Comparison of ENCODE assay signal across 13 cellular contexts in the genomic region with DNA sequence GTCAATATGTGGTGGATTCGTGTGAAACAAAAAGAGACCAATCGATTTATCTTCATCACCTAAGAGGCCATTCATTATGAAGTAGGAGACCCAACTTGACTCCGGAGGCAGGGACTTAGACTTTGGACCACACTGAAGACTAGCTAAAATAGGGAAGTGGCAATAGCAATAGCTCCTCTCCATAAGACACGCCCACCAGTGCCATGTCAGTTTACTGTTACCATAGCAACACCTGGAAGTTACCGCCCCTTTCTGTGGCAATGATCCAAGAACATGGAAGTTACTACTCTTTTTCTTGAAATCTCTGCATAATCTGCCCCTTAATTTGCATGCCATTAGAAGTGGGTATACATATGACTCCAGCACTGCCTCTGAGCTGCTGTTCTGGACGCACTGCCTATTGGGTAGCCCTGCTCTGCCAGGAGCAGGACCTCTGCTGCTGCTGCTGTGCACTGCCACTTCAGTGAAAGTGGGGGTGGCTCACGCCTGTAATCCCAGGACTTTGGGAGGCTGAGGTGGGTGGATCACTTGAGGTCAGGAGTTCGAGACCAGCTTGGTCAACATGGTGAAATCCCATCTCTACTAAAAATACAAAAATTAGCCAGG.
A peak's percentile ranks its signal among the peaks of the same experiment; 100 is the strongest.
DNase-seq lines count a peak whose midpoint lies in the region; ATAC-seq and TF ChIP-seq lines count a peak whose summit lies in the region.
"Had no signal": no experiment of that assay in that cellular context is flagged by ENCODE, and none has a peak within 500 bp of the region (broad histone marks: within the 10 kb centered on the region; RNA-seq: fewer than 3 reads in every experiment).

No MANE protein-coding gene starts in this region.

- intact Hi-C loops in IMR-90 (cut with micrococcal nuclease): no loop called here

- TF ChIP-seq RAD21 in IMR-90 (IDR thresholded peaks at IDR 0.05; ENCODE audit: low read length): no peak

- TF ChIP-seq POLR2A in IMR-90 (IDR thresholded peaks at IDR 0.05; ENCODE audit: low read depth, low read length): no peak

- CTCF ChIA-PET in IMR-90 (lab: Yijun Ruan, JAX): no interaction called here

- H3K79me1 ChIP-seq in IMR-90 (ENCODE audit: low read depth in 1 of 2, low read length in 2 of 2): no peaks in the 10 kb centered on the region

- H3K36me3 ChIP-seq in IMR-90 (ENCODE audit: control insufficient read depth, insufficient read depth, low read length): no peaks in the 10 kb centered on the region
- H3K36me3 ChIP-seq: SJCRH30 had no signal

- H2AK5ac ChIP-seq in IMR-90 (ENCODE audit: low read depth, low read length): no peak overlapping the region; the same call in 1 of the 2 replicates

- H2AK9ac ChIP-seq in IMR-90 (replicated peaks; ENCODE audit: low read depth, low read length, poor library complexity): no peak overlapping the region

- no peak for ATAC-seq in IMR-90 (ENCODE audit: low read depth)
- ATAC-seq in HG02798 (IDR thresholded peaks at IDR 0.05; ENCODE audit: poor library complexity, unreplicated experiment): no peak
- no peak for ATAC-seq in GM21390 (IDR thresholded peaks at IDR 0.05; ENCODE audit: unreplicated experiment)
- ATAC-seq: CD8-positive, alpha-beta T cell had no signal

- H3K4me3 ChIP-seq in IMR-90 (ENCODE audit: insufficient read depth, low read depth, low read length) (no peak overlapping the region), fibroblast of pulmonary artery (replicated peaks; ENCODE audit: low read depth, low read length) (no peak overlapping the region)
- H3K4me3 ChIP-seq: lung, SJCRH30 had no signal

- H4K20me1 ChIP-seq in IMR-90 (ENCODE audit: insufficient read depth, low read length): no peaks in the 10 kb centered on the region

- no peak overlapping the region for H3K4ac ChIP-seq in IMR-90 (ENCODE audit: low read depth, low read length)

- no peak overlapping the region for H3K23ac ChIP-seq in IMR-90 (ENCODE audit: low read depth, low read length)

- H2BK5ac ChIP-seq in IMR-90 (ENCODE audit: low read depth, low read length, poor library complexity, severe bottlenecking): no peak overlapping the region

- H4K91ac ChIP-seq in IMR-90 (ENCODE audit: insufficient read depth, low read depth, low read length): no peak overlapping the region

- H2BK120ac ChIP-seq in IMR-90 (ENCODE audit: low read depth, low read length): no peak overlapping the region

- WGBS in IMR-90 (ENCODE audit: extremely low coverage in 2 of 2, insufficient read length in 1 of 2), 2 experiments: no CpG with 5 or more reads among the region's 8 CpGs

- no peak overlapping the region for H3K27ac ChIP-seq in IMR-90 (ENCODE audit: insufficient read depth, low read length)
- H3K27ac ChIP-seq: SJCRH30 had no signal

- H3K18ac ChIP-seq in IMR-90 (ENCODE audit: low read depth, low read length): peak overlapping the region; percentile 66

- dilution Hi-C loops in IMR-90 (cut with HindIII; ENCODE audit: low sequenced_read_pairs, unreplicated experiment): no loop called here

- no peak overlapping the region for H3K56ac ChIP-seq in IMR-90 (ENCODE audit: extremely low read depth, insufficient read depth, low read length)

- H3K9me3 ChIP-seq in IMR-90 (ENCODE audit: control insufficient read depth, insufficient read depth, low read length): no peaks in the 10 kb centered on the region
- H3K9me3 ChIP-seq: SJCRH30 had no signal

- TF ChIP-seq CTCF in IMR-90 (conservative IDR thresholded peaks at IDR 0.05; ENCODE audit: low read depth, low read length): no peak
- no peak for TF ChIP-seq CTCF in fibroblast of pulmonary artery (IDR thresholded peaks at IDR 0.05; ENCODE audit: low read length, missing control alignments)

- no peak overlapping the region for H2AFZ ChIP-seq in IMR-90 (replicated peaks; ENCODE audit: low read length, poor library complexity)

- no peaks in the 10 kb centered on the region for H3K9me1 ChIP-seq in IMR-90 (ENCODE audit: insufficient read depth, low read length)

- no peak overlapping the region for H3K14ac ChIP-seq in IMR-90 (replicated peaks; ENCODE audit: low read depth, low read length)

- no TSS peak for BruUV-seq in IMR-90 (replicated peaks; lab: Mats Ljungman, UMichigan)

- in situ Hi-C loops in IMR-90 (cut with MboI; ENCODE audit: low sequenced_read_pairs) (no loop called here), SK-MEL-5 (cut with HindIII; ENCODE audit: low pct_unique_long_range_greater_than_20kb, low sequenced_read_pairs) (no loop called here)

- 0 out of 4 replicates have a peak overlapping the region, but pooled peaks of 1 of the 2 experiments have one; percentile 25 for H4K8ac ChIP-seq in IMR-90 (ENCODE audit: low read depth in 2 of 2, low read length in 2 of 2)

- POLR2A ChIA-PET in IMR-90 (lab: Charles Lee; ENCODE audit: unreplicated experiment): no interaction called here

- no peaks in the 10 kb centered on the region for H3K27me3 ChIP-seq in IMR-90 (ENCODE audit: control insufficient read depth, insufficient read depth, low read length)
- H3K27me3 ChIP-seq: SJCRH30 had no signal

- DNase-seq in COLO668 (lab: John Stamatoyannopoulos, UW; ENCODE audit: unreplicated experiment): peak; percentile 1
- no peak for DNase-seq in IMR-90
- DNase-seq in SK-MEL-5 (ENCODE audit: low read depth, low spot score): peak; percentile 57
- peak; percentile 23 for DNase-seq in fibroblast of pulmonary artery (ENCODE audit: low read depth)
- no peak for DNase-seq in iPS-NIHi7 (ENCODE audit: extremely low spot score)
- DNase-seq in activated CD4-positive, CD25-positive, alpha-beta regulatory T cell treated with anti-CD3 and anti-CD28 coated beads, Interleukin-2, amount 50 U/mL, for 72 hours: no peak
- DNase-seq: CD8-positive, alpha-beta T cell; cortex of kidney; NCI-H187 treated with DMSO at 0.1 percent for 48 hours had no signal

- H4K5ac ChIP-seq in IMR-90 (ENCODE audit: low read depth, low read length): peak overlapping the region; percentile 75

- H2BK20ac ChIP-seq in IMR-90 (ENCODE audit: low read depth, low read length): no peak overlapping the region

- no peak overlapping the region for H3K9ac ChIP-seq in IMR-90 (ENCODE audit: low read depth, low read length)

- H3K4me1 ChIP-seq in IMR-90 (ENCODE audit: control insufficient read depth, insufficient read depth, low read length): peaks cover 5% of the 10 kb centered on the region

- no peak overlapping the region for H3K4me2 ChIP-seq in IMR-90 (ENCODE audit: low read depth, low read length)

- H2BK15ac ChIP-seq in IMR-90 (ENCODE audit: low read depth, low read length): no peak overlapping the region

TF ChIP-seq in IMR-90, 13 proteins besides CTCF, POLR2A, EP300 and RAD21:
- TF ChIP-seq CEBPB (IDR thresholded peaks at IDR 0.05; ENCODE audit: low read depth, low read length) (no peak), NFE2L2 (IDR thresholded peaks at IDR 0.05; ENCODE audit: low read depth, low read length) (no peak), MXI1 (IDR thresholded peaks at IDR 0.05; ENCODE audit: borderline replicate concordance, low read depth, low read length) (no peak), RCOR1 (IDR thresholded peaks at IDR 0.05; ENCODE audit: insufficient replicate concordance, low read length) (no peak), SMC3 (IDR thresholded peaks at IDR 0.05; ENCODE audit: low read depth, low read length) (no peak)
- TF ChIP-seq, protein P1, sequence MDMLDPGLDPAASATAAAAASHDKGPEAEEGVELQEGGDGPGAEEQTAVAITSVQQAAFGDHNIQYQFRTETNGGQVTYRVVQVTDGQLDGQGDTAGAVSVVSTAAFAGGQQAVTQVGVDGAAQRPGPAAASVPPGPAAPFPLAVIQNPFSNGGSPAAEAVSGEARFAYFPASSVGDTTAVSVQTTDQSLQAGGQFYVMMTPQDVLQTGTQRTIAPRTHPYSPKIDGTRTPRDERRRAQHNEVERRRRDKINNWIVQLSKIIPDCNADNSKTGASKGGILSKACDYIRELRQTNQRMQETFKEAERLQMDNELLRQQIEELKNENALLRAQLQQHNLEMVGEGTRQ (IDR thresholded peaks at IDR 0.05; ENCODE audit: low read depth, low read length): no peak

Comparison
In these comparisons a context has a peak if more than half of its experiments do, and no peak if none do; other contexts are left out.
1. DNase-seq: peak in COLO668 (single experiment), SK-MEL-5 (single experiment) and fibroblast of pulmonary artery (single experiment); none in IMR-90 (single experiment), iPS-NIHi7 (single experiment) and activated CD4-positive, CD25-positive, alpha-beta regulatory T cell treated with anti-CD3 and anti-CD28 coated beads, Interleukin-2, amount 50 U/mL, for 72 hours (single experiment).